8 cellular contexts compared by ENCODE assay signal in genomic region chr11:64185323-64186204, GRCh38.
DNase-seq lines count a peak whose midpoint lies in the region; FAIRE-seq and TF ChIP-seq lines count a peak whose summit lies in the region.

STIP1 (plus strand) TSS chr11:64186171; CDS start chr11:64186262, 91 bp downstream.

- no peaks in the 10 kb centered on the region for H3F3A ChIP-seq in Loucy (ENCODE audit: low read depth)

- H3K4me1 Mint-ChIP-seq in nephron, result peaks cover 37% of the 10 kb centered on the region
- peaks cover 60% of the 10 kb centered on the region for H3K4me1 Mint-ChIP-seq in stimulated activated naive CD8-positive, alpha-beta T cell treated with anti-CD3 and anti-CD28 coated beads, Interleukin-15, Interleukin-2, amounts not matched to agents 100 ng/mL and 50 ng/mL, for 24 hours (ENCODE audit: low read depth)

- no peaks in the 10 kb centered on the region for H3K9me2 ChIP-seq in Loucy (replicated peaks; ENCODE audit: low read depth, low read length)

- H3K9me3 ChIP-seq in ES-I3 (ENCODE audit: control insufficient read depth, insufficient read depth, low read length), result no peaks in the 10 kb centered on the region
- H3K9me3 ChIP-seq in Loucy (ENCODE audit: insufficient read depth, low read depth, low read length), result no peaks in the 10 kb centered on the region

- H3K27me3 Mint-ChIP-seq in nephron (ENCODE audit: low read depth), result peaks cover 4% of the 10 kb centered on the region
- no peaks in the 10 kb centered on the region for H3K27me3 Mint-ChIP-seq in stimulated activated naive CD8-positive, alpha-beta T cell treated with anti-CD3 and anti-CD28 coated beads, Interleukin-15, Interleukin-2, amounts not matched to agents 100 ng/mL and 50 ng/mL, for 24 hours

- H3K27me3 ChIP-seq in Loucy (ENCODE audit: insufficient read depth, low read length, poor library complexity, severe bottlenecking), result no peaks in the 10 kb centered on the region

- H3K36me3 ChIP-seq in ES-I3 (ENCODE audit: insufficient read depth, low read length) (peaks cover 5% of the 10 kb centered on the region), Loucy (ENCODE audit: insufficient read depth, low read length) (no peaks in the 10 kb centered on the region)

- TF ChIP-seq POLR2A in H54 (IDR thresholded peaks at IDR 0.05; ENCODE audit: low read depth, low read length), result peak; percentile 98
- peak; percentile 95 for TF ChIP-seq POLR2A in Raji (IDR thresholded peaks at IDR 0.05; ENCODE audit: insufficient read depth, low read depth, low read length)

- H3K27ac Mint-ChIP-seq in nephron, result peak within 1 kb of the TSS; percentile 94 to 99 (median 95)
- peak within 1 kb of the TSS; percentile 94 for H3K27ac Mint-ChIP-seq in stimulated activated naive CD8-positive, alpha-beta T cell treated with anti-CD3 and anti-CD28 coated beads, Interleukin-15, Interleukin-2, amounts not matched to agents 100 ng/mL and 50 ng/mL, for 24 hours

- peak within 1 kb of the TSS; percentile 78 for H3K9ac ChIP-seq in ES-I3 (ENCODE audit: low read depth, low read length)
- peak within 1 kb of the TSS; percentile 82 for H3K9ac ChIP-seq in Loucy (ENCODE audit: low read depth, low read length, poor library complexity, severe bottlenecking)

- H3K4me2 ChIP-seq in Loucy (ENCODE audit: low read depth, low read length, poor library complexity, severe bottlenecking), result peak within 1 kb of the TSS; percentile 78

- FAIRE-seq in H54 (lab: Jason Lieb, UNC), result peak; percentile 6

- H3K4me3 Mint-ChIP-seq in nephron, result peak within 1 kb of the TSS; percentile 93 to 95 (median 95)
- peak within 1 kb of the TSS; percentile 96 for H3K4me3 Mint-ChIP-seq in stimulated activated naive CD8-positive, alpha-beta T cell treated with anti-CD3 and anti-CD28 coated beads, Interleukin-15, Interleukin-2, amounts not matched to agents 100 ng/mL and 50 ng/mL, for 24 hours

- TF ChIP-seq CTCF in Loucy (conservative IDR thresholded peaks at IDR 0.05; ENCODE audit: low read length) (0 out of 2 replicates have a peak, but pooled peaks have one; percentile 22), fibroblast of pulmonary artery (IDR thresholded peaks at IDR 0.05; ENCODE audit: low read length, missing control alignments) (peak; percentile 49), nephron (IDR thresholded peaks at IDR 0.05; ENCODE audit: unreplicated experiment in 3 of 3) (peak; percentile 36 to 48 (median 40))

- peaks cover 26% of the 10 kb centered on the region for H3K79me2 ChIP-seq in Loucy (ENCODE audit: insufficient read depth, low read length)

- 0 out of 2 replicates have a peak, but pooled peaks cover 8% of the 10 kb centered on the region for H3K4me1 ChIP-seq in ES-I3 (ENCODE audit: insufficient read depth, low read length)
- peaks cover 41% of the 10 kb centered on the region for H3K4me1 ChIP-seq in Loucy (ENCODE audit: insufficient read depth, low read length, poor library complexity, severe bottlenecking)

- H3K9me3 Mint-ChIP-seq in nephron, result no peaks in the 10 kb centered on the region
- H3K9me3 Mint-ChIP-seq in stimulated activated naive CD8-positive, alpha-beta T cell treated with anti-CD3 and anti-CD28 coated beads, Interleukin-15, Interleukin-2, amounts not matched to agents 100 ng/mL and 50 ng/mL, for 24 hours, result no peaks in the 10 kb centered on the region

- DNase-seq in H54 (ENCODE audit: insufficient read length, low spot score) (peak; percentile 99), fibroblast of pulmonary artery (ENCODE audit: low read depth) (peak; percentile 100)
- DNase-seq in activated T-helper 9 cell treated with anti-CD3 and anti-CD28 coated beads, Interleukin-2, amount 50 U/mL, for 16 hours (ENCODE audit: low read depth), result peak; percentile 96

- H2AFZ ChIP-seq in Loucy (ENCODE audit: low read length), result peak within 1 kb of the TSS; percentile 41; the same call in 1 of the 2 replicates

- peaks cover 7% of the 10 kb centered on the region for H3K36me3 Mint-ChIP-seq in nephron (ENCODE audit: low read depth)
- peaks cover 16% of the 10 kb centered on the region for H3K36me3 Mint-ChIP-seq in stimulated activated naive CD8-positive, alpha-beta T cell treated with anti-CD3 and anti-CD28 coated beads, Interleukin-15, Interleukin-2, amounts not matched to agents 100 ng/mL and 50 ng/mL, for 24 hours (ENCODE audit: low read depth)

- peaks cover 22% of the 10 kb centered on the region for H4K20me1 ChIP-seq in Loucy (ENCODE audit: insufficient read depth, low read length, poor library complexity, severe bottlenecking)

- H3K4me3 ChIP-seq in Loucy (ENCODE audit: low read length, poor library complexity, severe bottlenecking) (peak within 1 kb of the TSS; percentile 85), fibroblast of pulmonary artery (replicated peaks; ENCODE audit: low read depth, low read length) (peak within 1 kb of the TSS; percentile 75)

Comparison
In these comparisons a context has a peak if more than half of its experiments do, and no peak if none do; other contexts are left out.
1. Peak in every context shown above with its lines: DNase-seq and H3K4me3 ChIP-seq.